Comparison of ENCODE assay signal across 1 cellular context in the genomic region with DNA sequence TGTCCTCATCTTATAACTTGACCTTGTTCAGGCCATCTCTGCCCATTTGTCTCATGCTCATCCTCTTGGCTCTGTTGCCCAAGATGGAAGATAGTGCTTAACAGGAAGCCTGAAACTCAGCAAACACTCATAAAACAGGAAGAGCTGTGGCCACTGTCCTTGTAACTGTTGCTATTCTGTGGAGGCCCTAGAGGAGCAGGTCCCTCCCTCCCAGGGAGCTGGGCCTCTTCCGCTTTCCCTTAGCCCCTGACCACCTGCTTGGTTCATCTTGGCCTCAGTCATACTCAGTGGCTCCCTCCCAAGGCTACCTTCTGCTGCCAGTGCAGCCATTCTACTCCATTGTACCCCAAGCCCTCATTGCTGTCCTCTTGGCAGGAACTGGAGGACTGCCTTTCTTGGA.
TF ChIP-seq lines count a peak whose summit lies in the region.

No MANE protein-coding gene starts in this region.

TF ChIP-seq in GM12878, 131 proteins besides CTCF, POLR2A, EP300 and RAD21:
- TF ChIP-seq CHD4 (IDR thresholded peaks at IDR 0.05) (no peak), SPI1 (IDR thresholded peaks at IDR 0.05; ENCODE audit: borderline replicate concordance, insufficient read depth, low read depth, low read length) (peak; percentile 67; the same call in 1 of the 2 replicates)
TF ChIP-seq in GM12878: peak in this region for 1.
